16 cellular contexts compared by ENCODE assay signal in the genomic region with DNA sequence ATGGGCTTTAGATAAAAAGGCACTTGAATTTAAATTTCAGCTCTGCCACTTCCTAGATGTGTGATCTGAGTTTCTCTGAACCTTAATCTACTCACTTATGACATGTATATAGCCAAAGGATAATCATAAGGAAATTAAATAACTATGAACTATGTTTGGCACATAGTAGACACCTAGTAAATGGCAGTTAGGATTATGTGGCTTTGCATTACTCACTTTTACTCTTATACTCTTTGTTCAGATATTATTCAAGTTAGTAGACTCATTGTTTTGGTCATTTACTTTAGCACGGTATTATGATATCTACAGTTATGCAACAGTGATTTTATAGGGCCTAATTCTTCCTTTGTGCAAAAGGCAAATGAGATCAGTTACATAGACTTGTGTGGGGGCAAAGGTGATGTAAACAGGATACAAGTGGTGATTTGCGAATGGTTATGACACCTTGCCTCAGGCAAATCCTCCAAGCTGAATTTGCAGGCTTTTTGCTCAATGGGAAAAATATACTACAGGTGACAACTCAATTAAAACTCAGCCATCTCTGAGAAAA.
A peak's percentile ranks its signal among the peaks of the same experiment; 100 is the strongest.
DNase-seq lines count a peak whose midpoint lies in the region; ATAC-seq and TF ChIP-seq lines count a peak whose summit lies in the region.
"Had no signal": no experiment of that assay in that cellular context is flagged by ENCODE, and none has a peak within 500 bp of the region (broad histone marks: within the 10 kb centered on the region; RNA-seq: fewer than 3 reads in every experiment).

No MANE protein-coding gene starts in this region.

- H3K36me3 ChIP-seq in HEK293 (ENCODE audit: control insufficient read depth in 2 of 2, insufficient read depth in 1 of 2, low read length in 2 of 2) (no peaks in the 10 kb centered on the region), SJCRH30 (no peaks in the 10 kb centered on the region), mucosa of descending colon (ENCODE audit: low read depth) (no peaks in the 10 kb centered on the region), osteoblast (ENCODE audit: insufficient read depth, low read length) (no peaks in the 10 kb centered on the region), colonic mucosa (no peaks in the 10 kb centered on the region)

- H2AFZ ChIP-seq in osteoblast (ENCODE audit: low read length), result no peak overlapping the region
- H2AFZ ChIP-seq: GM23338 had no signal

- no peak overlapping the region for H3K4me2 ChIP-seq in osteoblast (ENCODE audit: insufficient read depth, low read length)
- H3K4me2 ChIP-seq: GM23338 had no signal

- H3K4me1 Mint-ChIP-seq in T-helper 17 cell, result no peaks in the 10 kb centered on the region
- H3K4me1 Mint-ChIP-seq: B cell; CD4-positive, CD25-positive, alpha-beta regulatory T cell; GM23338 had no signal

- POLR2A ChIA-PET in HEK293 (lab: Yijun Ruan, JAX), result no interaction called here

- DNase-seq in NCI-H2107 treated with DMSO at 0.1 percent for 48 hours (lab: John Stamatoyannopoulos, UW; ENCODE audit: unreplicated experiment), result peak; percentile 66
- DNase-seq in NCI-H2107 (lab: John Stamatoyannopoulos, UW), result no peak
- DNase-seq in SJCRH30, result peak; percentile 8 to 43
- peak in 1 of 3 donors; percentile 16 for DNase-seq in mucosa of descending colon
- DNase-seq in T-helper 17 cell, result no peak
- DNase-seq in osteoblast (ENCODE audit: insufficient read length, low spot score, missing footprints), result no peak
- DNase-seq in colonic mucosa, result no peak
- DNase-seq: CD4-positive, CD25-positive, alpha-beta regulatory T cell; NCI-H1436; NCI-H446 treated with DMSO at 0.1 percent for 48 hours; RPMI8226 had no signal

- no peak overlapping the region for H3K4me3 Mint-ChIP-seq in T-helper 17 cell
- H3K4me3 Mint-ChIP-seq: B cell; CD4-positive, CD25-positive, alpha-beta regulatory T cell; GM23338 had no signal

- no peaks in the 10 kb centered on the region for H3K79me2 ChIP-seq in osteoblast (ENCODE audit: insufficient read depth, low read length)

- TF ChIP-seq CTCF in HEK293 (tag by site-specific recombination; IDR thresholded peaks at IDR 0.05) (no peak), mucosa of descending colon (IDR thresholded peaks at IDR 0.05) (no peak), osteoblast (IDR thresholded peaks at IDR 0.05; ENCODE audit: extremely low read depth, low read depth, low read length) (no peak), colonic mucosa (IDR thresholded peaks at IDR 0.05) (no peak)

- H3K4me1 ChIP-seq in HEK293 (ENCODE audit: control insufficient read depth, insufficient read depth, low read length) (0 out of 2 replicates have a peak, but pooled peaks cover 3% of the 10 kb centered on the region), SJCRH30 (peaks cover 10% of the 10 kb centered on the region; the same call in 1 of the 2 replicates), mucosa of descending colon (ENCODE audit: low read depth) (no peaks in the 10 kb centered on the region), osteoblast (ENCODE audit: insufficient read depth, low read length) (no peaks in the 10 kb centered on the region), colonic mucosa (no peaks in the 10 kb centered on the region)

- no peak overlapping the region for H3K9ac ChIP-seq in colonic mucosa (ENCODE audit: low read depth in 2 of 2, low read length in 2 of 2)

- no peak overlapping the region for H3K4me3 ChIP-seq in HEK293 (ENCODE audit: low read depth, low read length)
- no peak overlapping the region for H3K4me3 ChIP-seq in SJCRH30
- H3K4me3 ChIP-seq in mucosa of descending colon, result no peak overlapping the region
- H3K4me3 ChIP-seq in osteoblast (ENCODE audit: insufficient read depth, low read length), result no peak overlapping the region
- H3K4me3 ChIP-seq in colonic mucosa, result no peak overlapping the region
- H3K4me3 ChIP-seq: GM23338, K562 had no signal

- ATAC-seq in mucosa of descending colon, result peak; percentile 78
- ATAC-seq in T-helper 17 cell, result no peak
- ATAC-seq: GM23338, K562 had no signal

- no peaks in the 10 kb centered on the region for H3K27me3 ChIP-seq in SJCRH30
- no peaks in the 10 kb centered on the region for H3K27me3 ChIP-seq in osteoblast (ENCODE audit: insufficient read depth, low read length)
- H3K27me3 ChIP-seq in colonic mucosa, result no peaks in the 10 kb centered on the region

- CTCF ChIA-PET in HEK293 (lab: Yijun Ruan, JAX), result interaction anchor here (0.9 to 1.1 kb wide), 2 partner anchors 98 to 733 kb away, joined by 3 to 6 read pairs; no protein-coding TSS in a partner anchor

- H3K27ac ChIP-seq in HEK293 (ENCODE audit: extremely low read depth, low read depth, low read length) (no peak overlapping the region), SJCRH30 (no peak overlapping the region), osteoblast (ENCODE audit: low read depth, low read length) (no peak overlapping the region), colonic mucosa (no peak overlapping the region)
- H3K27ac ChIP-seq: 22Rv1 had no signal

- no peaks in the 10 kb centered on the region for H3K9me3 ChIP-seq in HEK293 (ENCODE audit: control insufficient read depth, insufficient read depth, low read depth, low read length)
- H3K9me3 ChIP-seq in SJCRH30 (replicated peaks), result no peaks in the 10 kb centered on the region
- no peaks in the 10 kb centered on the region for H3K9me3 ChIP-seq in mucosa of descending colon
- H3K9me3 ChIP-seq in T-helper 17 cell (ENCODE audit: control insufficient read depth, low read length, poor library complexity, severe bottlenecking), result no peaks in the 10 kb centered on the region
- no peaks in the 10 kb centered on the region for H3K9me3 ChIP-seq in osteoblast (ENCODE audit: low read depth, low read length)
- no peaks in the 10 kb centered on the region for H3K9me3 ChIP-seq in colonic mucosa

- intact Hi-C loops in mucosa of descending colon (cut with DNase I, micrococcal nuclease) (no loop called here), colonic mucosa (cut with DNase I) (no loop called here)

- H4K20me1 ChIP-seq in osteoblast (ENCODE audit: insufficient read depth, low read length), result no peaks in the 10 kb centered on the region

- no peak overlapping the region for H3K27ac Mint-ChIP-seq in T-helper 17 cell
- H3K27ac Mint-ChIP-seq: B cell; CD4-positive, CD25-positive, alpha-beta regulatory T cell; GM23338 had no signal

- no peaks in the 10 kb centered on the region for H3K27me3 Mint-ChIP-seq in T-helper 17 cell
- H3K27me3 Mint-ChIP-seq: B cell; CD4-positive, CD25-positive, alpha-beta regulatory T cell had no signal

- H3K36me3 Mint-ChIP-seq in T-helper 17 cell (ENCODE audit: low read depth), result no peaks in the 10 kb centered on the region
- H3K36me3 Mint-ChIP-seq: CD4-positive, CD25-positive, alpha-beta regulatory T cell had no signal

TF ChIP-seq in HEK293, 187 proteins besides CTCF, POLR2A, EP300 and RAD21 (continues in another document):
- TF ChIP-seq, protein P1, sequence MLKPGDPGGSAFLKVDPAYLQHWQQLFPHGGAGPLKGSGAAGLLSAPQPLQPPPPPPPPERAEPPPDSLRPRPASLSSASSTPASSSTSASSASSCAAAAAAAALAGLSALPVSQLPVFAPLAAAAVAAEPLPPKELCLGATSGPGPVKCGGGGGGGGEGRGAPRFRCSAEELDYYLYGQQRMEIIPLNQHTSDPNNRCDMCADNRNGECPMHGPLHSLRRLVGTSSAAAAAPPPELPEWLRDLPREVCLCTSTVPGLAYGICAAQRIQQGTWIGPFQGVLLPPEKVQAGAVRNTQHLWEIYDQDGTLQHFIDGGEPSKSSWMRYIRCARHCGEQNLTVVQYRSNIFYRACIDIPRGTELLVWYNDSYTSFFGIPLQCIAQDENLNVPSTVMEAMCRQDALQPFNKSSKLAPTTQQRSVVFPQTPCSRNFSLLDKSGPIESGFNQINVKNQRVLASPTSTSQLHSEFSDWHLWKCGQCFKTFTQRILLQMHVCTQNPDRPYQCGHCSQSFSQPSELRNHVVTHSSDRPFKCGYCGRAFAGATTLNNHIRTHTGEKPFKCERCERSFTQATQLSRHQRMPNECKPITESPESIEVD (tag by site-specific recombination; IDR thresholded peaks at IDR 0.05), result peak; percentile 26; the same call in 1 of the 2 replicates
- TF ChIP-seq, protein P2, sequence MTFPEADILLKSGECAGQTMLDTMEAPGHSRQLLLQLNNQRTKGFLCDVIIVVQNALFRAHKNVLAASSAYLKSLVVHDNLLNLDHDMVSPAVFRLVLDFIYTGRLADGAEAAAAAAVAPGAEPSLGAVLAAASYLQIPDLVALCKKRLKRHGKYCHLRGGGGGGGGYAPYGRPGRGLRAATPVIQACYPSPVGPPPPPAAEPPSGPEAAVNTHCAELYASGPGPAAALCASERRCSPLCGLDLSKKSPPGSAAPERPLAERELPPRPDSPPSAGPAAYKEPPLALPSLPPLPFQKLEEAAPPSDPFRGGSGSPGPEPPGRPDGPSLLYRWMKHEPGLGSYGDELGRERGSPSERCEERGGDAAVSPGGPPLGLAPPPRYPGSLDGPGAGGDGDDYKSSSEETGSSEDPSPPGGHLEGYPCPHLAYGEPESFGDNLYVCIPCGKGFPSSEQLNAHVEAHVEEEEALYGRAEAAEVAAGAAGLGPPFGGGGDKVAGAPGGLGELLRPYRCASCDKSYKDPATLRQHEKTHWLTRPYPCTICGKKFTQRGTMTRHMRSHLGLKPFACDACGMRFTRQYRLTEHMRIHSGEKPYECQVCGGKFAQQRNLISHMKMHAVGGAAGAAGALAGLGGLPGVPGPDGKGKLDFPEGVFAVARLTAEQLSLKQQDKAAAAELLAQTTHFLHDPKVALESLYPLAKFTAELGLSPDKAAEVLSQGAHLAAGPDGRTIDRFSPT (tag by site-specific recombination; IDR thresholded peaks at IDR 0.05), result peak; percentile 88
- TF ChIP-seq ZNF629 (tag by site-specific recombination; IDR thresholded peaks at IDR 0.05), result peak; percentile 58
- TF ChIP-seq ZNF155 (tag by site-specific recombination; IDR thresholded peaks at IDR 0.05), result no peak
- TF ChIP-seq ZFP37 (tag by site-specific recombination; IDR thresholded peaks at IDR 0.05), result 0 out of 2 replicates have a peak, but pooled peaks have one; percentile 40
- no peak for TF ChIP-seq ZNF239 (tag by site-specific recombination; IDR thresholded peaks at IDR 0.05)
- TF ChIP-seq FEZF1 (tag by site-specific recombination; IDR thresholded peaks at IDR 0.05), result peak; percentile 95
- TF ChIP-seq KLF8 (tag by site-specific recombination; IDR thresholded peaks at IDR 0.05), result peak; percentile 68
- TF ChIP-seq ZNF843 (tag by site-specific recombination; IDR thresholded peaks at IDR 0.05), result peak; percentile 66
- TF ChIP-seq OSR2 (tag by site-specific recombination; IDR thresholded peaks at IDR 0.05), result peak; percentile 81

Comparison
In these comparisons a context has a peak if more than half of its experiments do, and no peak if none do; other contexts are left out.
1. DNase-seq: peak in NCI-H2107 treated with DMSO at 0.1 percent for 48 hours (single experiment) and SJCRH30 (2 of 2); none in NCI-H2107 (single experiment), T-helper 17 cell (0 of 3), osteoblast (single experiment) and colonic mucosa (single experiment).